11 cellular contexts compared by ENCODE assay signal in the genomic region with DNA sequence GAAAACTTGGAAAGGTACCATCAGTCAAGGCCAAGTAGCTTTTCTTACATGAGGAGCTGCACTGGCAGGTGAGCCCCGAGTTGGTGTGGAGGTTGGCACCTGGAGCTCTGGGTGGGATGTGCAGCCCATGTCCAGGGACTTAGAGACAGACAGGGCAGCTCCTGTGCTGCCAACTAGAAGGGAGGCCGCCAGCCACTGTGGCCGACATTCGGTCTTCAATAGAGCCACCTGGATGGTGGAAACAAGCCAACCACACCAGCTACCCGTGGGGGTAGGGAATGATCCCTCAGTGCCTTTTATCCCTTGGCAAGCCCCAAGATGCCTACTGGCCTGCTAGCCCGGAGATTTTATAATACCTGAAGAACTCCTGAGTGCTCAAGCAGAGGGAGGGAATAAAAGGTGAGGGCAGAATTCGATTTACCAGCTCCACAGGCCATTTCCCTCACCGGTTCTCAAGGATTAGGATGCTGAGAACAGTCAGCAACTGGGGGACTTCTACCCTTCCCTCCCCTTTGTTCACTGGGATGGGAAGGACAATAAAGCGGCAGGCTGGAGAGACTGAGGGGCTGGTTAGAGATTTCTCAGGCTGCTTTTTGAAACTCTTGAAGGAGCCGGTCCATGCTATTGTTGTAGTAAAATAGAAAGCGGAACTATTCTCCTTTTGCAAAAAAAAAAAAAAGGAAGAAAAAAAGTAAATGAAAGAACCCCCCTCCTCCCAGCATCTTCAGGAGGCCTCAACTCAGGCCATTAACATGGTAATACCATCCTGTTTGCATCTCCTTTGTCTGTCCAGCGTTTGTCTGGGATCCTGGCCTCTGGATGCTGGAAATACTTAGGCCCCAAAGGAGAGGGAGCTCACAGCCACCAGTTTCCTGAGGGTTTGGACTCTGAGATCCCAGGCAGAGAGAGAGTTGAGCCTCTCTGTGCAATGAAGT.
A peak's percentile ranks its signal among the peaks of the same experiment; 100 is the strongest.
DNase-seq lines count a peak whose midpoint lies in the region; ATAC-seq and TF ChIP-seq lines count a peak whose summit lies in the region.
"Had no signal": no experiment of that assay in that cellular context is flagged by ENCODE, and none has a peak within 500 bp of the region (broad histone marks: within the 10 kb centered on the region; RNA-seq: fewer than 3 reads in every experiment).

No MANE protein-coding gene starts in this region.

- H3K4me3 ChIP-seq in breast epithelium (no peak overlapping the region), uterus (no peak overlapping the region)

- no peaks in the 10 kb centered on the region for H3K9me3 ChIP-seq in breast epithelium
- H3K9me3 ChIP-seq in uterus = no peaks in the 10 kb centered on the region

- no peaks in the 10 kb centered on the region for H3K36me3 ChIP-seq in breast epithelium
- no peaks in the 10 kb centered on the region for H3K36me3 ChIP-seq in uterus

- POLR2A ChIA-PET in MCF 10A (lab: Yijun Ruan, JAX) = interaction anchor here (0.7 to 8.6 kb wide), 5 partner anchors 12 to 406 kb away, joined by 3 to 68 read pairs (median 3); no protein-coding TSS in a partner anchor

- no peak overlapping the region for H3K4me3 Mint-ChIP-seq in MCF 10A (ENCODE audit: unreplicated experiment)
- no peak overlapping the region for H3K4me3 Mint-ChIP-seq in osteocyte (ENCODE audit: unreplicated experiment)

- no peak for TF ChIP-seq POLR2A in breast epithelium (IDR thresholded peaks at IDR 0.05)
- TF ChIP-seq POLR2A in uterus (IDR thresholded peaks at IDR 0.05) = no peak

- H3K4me1 Mint-ChIP-seq in MCF 10A (ENCODE audit: insufficient read depth, unreplicated experiment) (peaks cover 68% of the 10 kb centered on the region), osteocyte (ENCODE audit: unreplicated experiment) (peaks cover 9% of the 10 kb centered on the region)

- H3K27ac ChIP-seq in breast epithelium (peak overlapping the region in 1 of 2 donors; percentile 78), uterus (peak overlapping the region; percentile 63 to 77)

- no peak for TF ChIP-seq CTCF in MCF 10A (IDR thresholded peaks at IDR 0.05; ENCODE audit: unreplicated experiment)
- TF ChIP-seq CTCF in breast epithelium (IDR thresholded peaks at IDR 0.05) = no peak
- TF ChIP-seq CTCF in uterus (IDR thresholded peaks at IDR 0.05) = no peak
- no peak for TF ChIP-seq CTCF in osteocyte (IDR thresholded peaks at IDR 0.05)

- BruUV-seq in MCF 10A (replicated peaks; lab: Mats Ljungman, UMichigan) = no TSS peak

- CTCF ChIA-PET in MCF 10A (lab: Yijun Ruan, JAX) = interaction anchor here (1.2 kb wide), 2 partner anchors 12 to 195 kb away, joined by 3 to 4 read pairs; no protein-coding TSS in a partner anchor

- H3K4me1 ChIP-seq in breast epithelium (peaks cover 0 to 7% of the 10 kb centered on the region in 2 donors), uterus (peaks cover 2 to 5% of the 10 kb centered on the region in 2 donors)

- H3K9me3 Mint-ChIP-seq in MCF 10A (ENCODE audit: unreplicated experiment) (peaks cover 7% of the 10 kb centered on the region), osteocyte (ENCODE audit: unreplicated experiment) (no peaks in the 10 kb centered on the region)

- H3K27ac Mint-ChIP-seq in MCF 10A (ENCODE audit: low read depth, unreplicated experiment) (peak overlapping the region; percentile 75), osteocyte (ENCODE audit: unreplicated experiment) (no peak overlapping the region)

- H3K27me3 ChIP-seq in breast epithelium = no peaks in the 10 kb centered on the region
- H3K27me3 ChIP-seq in uterus = no peaks in the 10 kb centered on the region

- intact Hi-C loops in MCF 10A (cut with micrococcal nuclease) (no loop called here), breast epithelium (cut with DNase I; ENCODE audit: low total_unique reads) (no loop called here), uterus (cut with DNase I; ENCODE audit: low total_unique reads) (no loop called here)

- H3K36me3 Mint-ChIP-seq in MCF 10A (ENCODE audit: insufficient read depth, unreplicated experiment) (no peaks in the 10 kb centered on the region), osteocyte (ENCODE audit: unreplicated experiment) (no peaks in the 10 kb centered on the region)

- ATAC-seq in HG03565 (IDR thresholded peaks at IDR 0.05; ENCODE audit: unreplicated experiment) = no peak

- DNase-seq in MCF 10A (ENCODE audit: unreplicated experiment) (no peak), breast epithelium (ENCODE audit: low spot score in 2 of 2) (no peak), NOMO-1 (lab: John Stamatoyannopoulos, UW; ENCODE audit: unreplicated experiment in 2 of 2) (peak; percentile 44 to 65), iPS DF 19.7 (ENCODE audit: low read depth, low spot score) (peak; percentile 91), uterus (no peak), osteocyte (ENCODE audit: extremely low spot score, unreplicated experiment) (no peak), nucleus accumbens (lab: John Stamatoyannopoulos, UW) (no peak)
- DNase-seq: activated CD8-positive, alpha-beta memory T cell treated with anti-CD3 and anti-CD28 coated beads, Interleukin-2, amount 50 U/mL, for 48 hours; NCI-H2081; stimulated activated CD4-positive, alpha-beta T cell treated with anti-CD3 and anti-CD28 coated beads, Interleukin-4, amount 100 ng/mL, for 1 hour had no signal

- no peaks in the 10 kb centered on the region for H3K27me3 Mint-ChIP-seq in MCF 10A (ENCODE audit: insufficient read depth, unreplicated experiment)
- H3K27me3 Mint-ChIP-seq in osteocyte (ENCODE audit: unreplicated experiment) = no peaks in the 10 kb centered on the region

Comparison
In these comparisons a context has a peak if more than half of its experiments do, and no peak if none do; other contexts are left out.
1. DNase-seq: peak in NOMO-1 (2 of 2) and iPS DF 19.7 (single experiment); none in MCF 10A (single experiment), breast epithelium (0 of 2), uterus (0 of 2), osteocyte (single experiment) and nucleus accumbens (0 of 56).